Comparison of ENCODE assay signal across 8 cellular contexts in genomic region chr1:26110731-26111529, GRCh38. TPM values are rescaled to one million over a fixed set of nuclear protein-coding genes. Genes with fewer than 3 reads are reported as not detected.
A peak's percentile ranks its signal among the peaks of the same experiment; 100 is the strongest.
DNase-seq lines count a peak whose midpoint lies in the region; ATAC-seq and TF ChIP-seq lines count a peak whose summit lies in the region.

No MANE protein-coding gene starts in this region.

- H3K27ac ChIP-seq in testis: peak overlapping the region; percentile 87 to 90

- intact Hi-C loops in testis (cut with DNase I; ENCODE audit: low total_unique reads): loop anchor here (10.0 kb wide), 1 partner anchor 54 kb away; the partner anchor contains the start of genes C1orf232 and ZNF593

- no peak for TF ChIP-seq RAD21 in Ishikawa (IDR thresholded peaks at IDR 0.05; ENCODE audit: low read depth)

- no peaks in the 10 kb centered on the region for H3K27me3 ChIP-seq in testis

- H3K36me3 ChIP-seq in testis (ENCODE audit: low read depth, missing control alignments): no peaks in the 10 kb centered on the region

- peak overlapping the region; percentile 94 to 100 for H3K4me3 ChIP-seq in testis

- no peak for TF ChIP-seq POLR2A in testis (IDR thresholded peaks at IDR 0.05)

- peak; percentile 33 for TF ChIP-seq EP300 in Ishikawa (IDR thresholded peaks at IDR 0.05; ENCODE audit: borderline replicate concordance)

- peaks cover 7% of the 10 kb centered on the region for H3K4me1 ChIP-seq in testis

- peak; percentile 47 for ATAC-seq in GM21526 (IDR thresholded peaks at IDR 0.05; ENCODE audit: low FRiP score, unreplicated experiment)

- H3K9me3 ChIP-seq in testis: no peaks in the 10 kb centered on the region

- DNase-seq in DMS79 (lab: John Stamatoyannopoulos, UW) (peak; percentile 68), SHP77 treated with DMSO at 0.1 percent for 48 hours (lab: John Stamatoyannopoulos, UW) (peak; percentile 22), germinal center (ENCODE audit: low spot score) (peak; percentile 82), nucleus accumbens (lab: John Stamatoyannopoulos, UW) (peak in 54 of 56 donors; percentile 20 to 85 (median 74)), testis (peak; percentile 91)
- peak; percentile 36 to 74 (median 50) for DNase-seq in activated naive CD4-positive, alpha-beta T cell (lab: John Stamatoyannopoulos, UW)

- WGBS in testis, 2 donors: 2 to 5% methylated on average over 2 to 16 of the region's 85 CpGs

- no peak for TF ChIP-seq CTCF in testis (IDR thresholded peaks at IDR 0.05)

TF ChIP-seq in Ishikawa, 13 proteins besides CTCF, POLR2A, EP300 and RAD21:
- no peak for TF ChIP-seq TEAD4 (IDR thresholded peaks at IDR 0.05)
- TF ChIP-seq REST (IDR thresholded peaks at IDR 0.05; ENCODE audit: low read depth): no peak
- TF ChIP-seq USF1 (IDR thresholded peaks at IDR 0.05): 0 out of 2 replicates have a peak, but pooled peaks have one; percentile 2
- peak; percentile 82 for TF ChIP-seq MAX (IDR thresholded peaks at IDR 0.05)
- 0 out of 2 replicates have a peak, but pooled peaks have one; percentile 63 for TF ChIP-seq YY1 (IDR thresholded peaks at IDR 0.05; ENCODE audit: low read depth)
- peak; percentile 27; the same call in 1 of the 2 replicates for TF ChIP-seq NFIC (IDR thresholded peaks at IDR 0.05)
- TF ChIP-seq CEBPB (IDR thresholded peaks at IDR 0.05): no peak
- peak; percentile 58; the same call in 1 of the 2 replicates for TF ChIP-seq TCF12 (IDR thresholded peaks at IDR 0.05; ENCODE audit: low read depth)
- TF ChIP-seq TAF1 (IDR thresholded peaks at IDR 0.05; ENCODE audit: low read depth): peak; percentile 85
- TF ChIP-seq ZBTB7A (IDR thresholded peaks at IDR 0.05; ENCODE audit: low read depth): 0 out of 2 replicates have a peak, but pooled peaks have one; percentile 52

RNA-seq across cellular contexts. Expression of gene PDIK1L, which starts 0.7 kb away (rescaled TPM):
- 10 to 100 TPM in 1 of 2 donors, 1 to 10 TPM in 1; 9.9 to 11.7 TPM for total RNA-seq in testis
- polyA plus RNA-seq in testis (ENCODE audit: insufficient read depth, low read depth, low replicate concordance): 7.0 TPM

RNA-seq across cellular contexts. Expression of gene TRIM63, which starts 43.5 kb away (rescaled TPM):
- under 1 TPM; 0.50 to 0.71 TPM for total RNA-seq in testis
- 1.2 TPM for polyA plus RNA-seq in testis (ENCODE audit: insufficient read depth, low read depth, low replicate concordance)

RNA-seq across cellular contexts. Expression of gene FAM110D, which starts 47.9 kb away (rescaled TPM):
- total RNA-seq in testis: 1 to 10 TPM; 1.8 to 3.2 TPM
- 1.3 TPM for polyA plus RNA-seq in testis (ENCODE audit: insufficient read depth, low read depth, low replicate concordance)

RNA-seq across cellular contexts. Expression of gene C1orf232, which starts 57.8 kb away (rescaled TPM):
- not detected for total RNA-seq in testis
- not detected for polyA plus RNA-seq in testis (ENCODE audit: insufficient read depth, low read depth, low replicate concordance)

RNA-seq across cellular contexts. Expression of gene ZNF593, which starts 58.8 kb away (rescaled TPM):
- total RNA-seq in testis: 10 to 100 TPM; 37.3 to 56.7 TPM
- 22.8 TPM for polyA plus RNA-seq in testis (ENCODE audit: insufficient read depth, low read depth, low replicate concordance)

Comparison
In these comparisons a context has a peak if more than half of its experiments do, and no peak if none do; other contexts are left out.
1. Peak in every context shown above with its lines: DNase-seq, ATAC-seq, H3K4me3 ChIP-seq and H3K27ac ChIP-seq.
2. DNase-seq: peak in every context shown above with its lines; median percentile 91 in testis; 82 in germinal center; 74 in nucleus accumbens; 68 in DMS79; 50 in activated naive CD4-positive, alpha-beta T cell; 22 in SHP77 treated with DMSO at 0.1 percent for 48 hours.